15 cellular contexts compared by ENCODE assay signal in genomic region chr20:48761914-48762313, GRCh38.
A peak's percentile ranks its signal among the peaks of the same experiment; 100 is the strongest.
DNase-seq lines count a peak whose midpoint lies in the region; ATAC-seq lines count a peak whose summit lies in the region.
"Had no signal": no experiment of that assay in that cellular context is flagged by ENCODE, and none has a peak within 500 bp of the region (broad histone marks: within the 10 kb centered on the region; RNA-seq: fewer than 3 reads in every experiment).

No MANE protein-coding gene starts in this region.

- peaks cover 32% of the 10 kb centered on the region for H3K36me3 Mint-ChIP-seq in activated CD8-positive, alpha-beta memory T cell treated with anti-CD3 and anti-CD28 coated beads, Interleukin-2, amount 10 ng/mL, durations not matched to agents 7 days and 5 days
- peaks cover 41% of the 10 kb centered on the region for H3K36me3 Mint-ChIP-seq in T-helper 1 cell treated with Interleukin-12 subunit alpha and Interleukin-12 subunit beta and Interleukin-4 antibody, amounts not matched to agents 30 μg/mL and 1 μg/mL, for 36 hours (ENCODE audit: low read depth)
- peaks cover 41% of the 10 kb centered on the region for H3K36me3 Mint-ChIP-seq in effector memory CD8-positive, alpha-beta T cell (ENCODE audit: insufficient read depth)
- peaks cover 38% of the 10 kb centered on the region for H3K36me3 Mint-ChIP-seq in stimulated activated effector memory CD8-positive, alpha-beta T cell treated with anti-CD3 and anti-CD28 coated beads, Interleukin-12 subunit alpha, Interleukin-12 subunit beta, amount 100 ng/mL, for 72 hours

- H3K4me3 Mint-ChIP-seq in activated CD8-positive, alpha-beta memory T cell treated with anti-CD3 and anti-CD28 coated beads, Interleukin-2, amount 10 ng/mL, durations not matched to agents 7 days and 5 days = peak overlapping the region; percentile 53
- peak overlapping the region; percentile 69 for H3K4me3 Mint-ChIP-seq in T-helper 1 cell treated with Interleukin-12 subunit alpha and Interleukin-12 subunit beta and Interleukin-4 antibody, amounts not matched to agents 30 μg/mL and 1 μg/mL, for 36 hours
- H3K4me3 Mint-ChIP-seq in effector memory CD8-positive, alpha-beta T cell = peak overlapping the region; percentile 80
- H3K4me3 Mint-ChIP-seq in stimulated activated effector memory CD8-positive, alpha-beta T cell treated with anti-CD3 and anti-CD28 coated beads, Interleukin-12 subunit alpha, Interleukin-12 subunit beta, amount 100 ng/mL, for 72 hours = peak overlapping the region; percentile 67
- H3K4me3 Mint-ChIP-seq: nephron had no signal

- no peaks in the 10 kb centered on the region for H3K27me3 Mint-ChIP-seq in activated CD8-positive, alpha-beta memory T cell treated with anti-CD3 and anti-CD28 coated beads, Interleukin-2, amount 10 ng/mL, durations not matched to agents 7 days and 5 days
- H3K27me3 Mint-ChIP-seq in T-helper 1 cell treated with Interleukin-12 subunit alpha and Interleukin-12 subunit beta and Interleukin-4 antibody, amounts not matched to agents 30 μg/mL and 1 μg/mL, for 36 hours (ENCODE audit: low read depth) = no peaks in the 10 kb centered on the region
- H3K27me3 Mint-ChIP-seq in effector memory CD8-positive, alpha-beta T cell = no peaks in the 10 kb centered on the region

- DNase-seq in activated CD8-positive, alpha-beta memory T cell treated with anti-CD3 and anti-CD28 coated beads, Interleukin-2, amount 10 ng/mL, durations not matched to agents 7 days and 5 days = no peak
- DNase-seq in activated CD8-positive, alpha-beta memory T cell treated with anti-CD3 and anti-CD28 coated beads, Interleukin-2, amount 50 U/mL, for 4 hours = no peak
- DNase-seq in effector memory CD8-positive, alpha-beta T cell = no peak
- no peak for DNase-seq in stimulated activated effector memory CD8-positive, alpha-beta T cell treated with anti-CD3 and anti-CD28 coated beads, Interleukin-12 subunit alpha, Interleukin-12 subunit beta, amount 100 ng/mL, for 72 hours (ENCODE audit: low spot score in 2 of 2)
- DNase-seq in activated gamma-delta T cell (lab: John Stamatoyannopoulos, UW) (no peak), NCI-H2196 treated with DMSO at 0.1 percent for 48 hours (lab: John Stamatoyannopoulos, UW; ENCODE audit: unreplicated experiment) (no peak)
- DNase-seq: aorta, Calu3, foreskin fibroblast, NCI-H1092 treated with DMSO at 0.1 percent for 48 hours, NCI-H524, RPMI8226 had no signal

- ATAC-seq in activated CD8-positive, alpha-beta memory T cell treated with anti-CD3 and anti-CD28 coated beads, Interleukin-2, amount 10 ng/mL, durations not matched to agents 7 days and 5 days = no peak
- no peak for ATAC-seq in effector memory CD8-positive, alpha-beta T cell (replicated peaks)
- ATAC-seq in stimulated activated effector memory CD8-positive, alpha-beta T cell treated with anti-CD3 and anti-CD28 coated beads, Interleukin-12 subunit alpha, Interleukin-12 subunit beta, amount 100 ng/mL, for 72 hours = no peak
- no peak for ATAC-seq in GM21737 (IDR thresholded peaks at IDR 0.05; ENCODE audit: unreplicated experiment)

- no peaks in the 10 kb centered on the region for H3K9me3 Mint-ChIP-seq in activated CD8-positive, alpha-beta memory T cell treated with anti-CD3 and anti-CD28 coated beads, Interleukin-2, amount 10 ng/mL, durations not matched to agents 7 days and 5 days (ENCODE audit: low read depth)
- no peaks in the 10 kb centered on the region for H3K9me3 Mint-ChIP-seq in T-helper 1 cell treated with Interleukin-12 subunit alpha and Interleukin-12 subunit beta and Interleukin-4 antibody, amounts not matched to agents 30 μg/mL and 1 μg/mL, for 36 hours
- H3K9me3 Mint-ChIP-seq in effector memory CD8-positive, alpha-beta T cell = no peaks in the 10 kb centered on the region
- H3K9me3 Mint-ChIP-seq in stimulated activated effector memory CD8-positive, alpha-beta T cell treated with anti-CD3 and anti-CD28 coated beads, Interleukin-12 subunit alpha, Interleukin-12 subunit beta, amount 100 ng/mL, for 72 hours = no peaks in the 10 kb centered on the region

- H3K4me1 Mint-ChIP-seq in activated CD8-positive, alpha-beta memory T cell treated with anti-CD3 and anti-CD28 coated beads, Interleukin-2, amount 10 ng/mL, durations not matched to agents 7 days and 5 days = peaks cover 94% of the 10 kb centered on the region
- peaks cover 74% of the 10 kb centered on the region for H3K4me1 Mint-ChIP-seq in T-helper 1 cell treated with Interleukin-12 subunit alpha and Interleukin-12 subunit beta and Interleukin-4 antibody, amounts not matched to agents 30 μg/mL and 1 μg/mL, for 36 hours (ENCODE audit: low read depth)
- H3K4me1 Mint-ChIP-seq in effector memory CD8-positive, alpha-beta T cell (ENCODE audit: low read depth in 2 of 2) = peaks cover 82 to 86% of the 10 kb centered on the region in 2 donors
- H3K4me1 Mint-ChIP-seq in stimulated activated effector memory CD8-positive, alpha-beta T cell treated with anti-CD3 and anti-CD28 coated beads, Interleukin-12 subunit alpha, Interleukin-12 subunit beta, amount 100 ng/mL, for 72 hours = peaks cover 94% of the 10 kb centered on the region
- H3K4me1 Mint-ChIP-seq: nephron had no signal

- H3K27ac Mint-ChIP-seq in activated CD8-positive, alpha-beta memory T cell treated with anti-CD3 and anti-CD28 coated beads, Interleukin-2, amount 10 ng/mL, durations not matched to agents 7 days and 5 days = peak overlapping the region; percentile 94
- peak overlapping the region; percentile 96 for H3K27ac Mint-ChIP-seq in T-helper 1 cell treated with Interleukin-12 subunit alpha and Interleukin-12 subunit beta and Interleukin-4 antibody, amounts not matched to agents 30 μg/mL and 1 μg/mL, for 36 hours
- peak overlapping the region; percentile 92 for H3K27ac Mint-ChIP-seq in effector memory CD8-positive, alpha-beta T cell
- peak overlapping the region; percentile 92 for H3K27ac Mint-ChIP-seq in stimulated activated effector memory CD8-positive, alpha-beta T cell treated with anti-CD3 and anti-CD28 coated beads, Interleukin-12 subunit alpha, Interleukin-12 subunit beta, amount 100 ng/mL, for 72 hours
- H3K27ac Mint-ChIP-seq: nephron had no signal

- CTCF ChIA-PET in activated CD8-positive, alpha-beta memory T cell treated with anti-CD3 and anti-CD28 coated beads, Interleukin-2, amount 10 ng/mL, durations not matched to agents 7 days and 5 days (lab: Charles Lee) = interaction anchor here (0.7 to 4.1 kb wide), 7 partner anchors 10 to 141 kb away, joined by 3 to 23 read pairs (median 3); no protein-coding TSS in a partner anchor
